8 cellular contexts compared by ENCODE assay signal in the genomic region with DNA sequence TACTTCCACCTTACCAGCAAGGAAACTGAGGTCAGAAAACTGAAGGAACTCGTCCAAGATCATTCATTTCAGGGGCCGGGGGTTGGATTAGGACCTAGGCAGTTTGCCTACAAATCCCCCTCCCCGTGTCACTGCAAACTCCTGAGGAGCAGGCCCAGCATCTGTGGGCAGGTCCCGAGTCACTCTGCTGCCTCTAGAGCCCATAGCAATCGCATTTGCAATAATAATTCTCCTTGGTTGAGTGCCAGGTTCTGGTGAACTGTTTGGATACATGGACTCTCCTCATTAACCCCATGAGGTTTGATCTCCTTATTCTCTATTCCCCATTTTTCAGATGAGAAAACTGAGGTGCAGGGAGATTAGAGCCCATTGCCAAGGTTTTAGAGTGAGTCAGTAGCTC. TPM values are rescaled to one million over a fixed set of nuclear protein-coding genes. Genes with fewer than 3 reads are reported as not detected.
DNase-seq lines count a peak whose midpoint lies in the region; ATAC-seq and TF ChIP-seq lines count a peak whose summit lies in the region.

No MANE protein-coding gene starts in this region.

- peaks cover 7% of the 10 kb centered on the region for H3K36me3 ChIP-seq in GM06990 (ENCODE audit: control insufficient read depth, insufficient read depth, low read length)
- peaks cover 0 to 34% (median 3%) of the 10 kb centered on the region in 3 experiments for H3K36me3 ChIP-seq in naive thymus-derived CD4-positive, alpha-beta T cell (ENCODE audit: control insufficient read depth in 2 of 3, insufficient read depth in 3 of 3, low read length in 3 of 3)

- DNase-seq in GM06990 (ENCODE audit: extremely low read depth, insufficient read length) (no peak), NCI-H69 (lab: John Stamatoyannopoulos, UW) (peak; percentile 44), KBM-7 (no peak), UCSD-AML1 (lab: John Stamatoyannopoulos, UW; ENCODE audit: unreplicated experiment) (no peak), NOMO-1 (lab: John Stamatoyannopoulos, UW; ENCODE audit: unreplicated experiment in 2 of 2) (no peak)
- DNase-seq in naive thymus-derived CD4-positive, alpha-beta T cell, result no peak

- POLR2A ChIA-PET in naive thymus-derived CD4-positive, alpha-beta T cell (lab: Charles Lee), result interaction anchor here (0.7 to 2.0 kb wide), 4 partner anchors 22 to 70 kb away, joined by 3 to 6 read pairs (median 5); no protein-coding TSS in a partner anchor

- peaks cover 34% of the 10 kb centered on the region for H3K36me3 Mint-ChIP-seq in dendritic cell treated with granulocyte-macrophage colony-stimulating factor and Interleukin-4, amounts not matched to agents 40 ng/mL and 50 ng/mL, for 4 days (ENCODE audit: low read depth)
- H3K36me3 Mint-ChIP-seq in naive thymus-derived CD4-positive, alpha-beta T cell, result peaks cover 0 to 10% (median 4%) of the 10 kb centered on the region in 5 donors

- CTCF ChIA-PET in naive thymus-derived CD4-positive, alpha-beta T cell (lab: Charles Lee), result interaction anchor here (0.6 kb wide), 1 partner anchor 27 kb away, joined by 3 read pairs; no protein-coding TSS in a partner anchor

- peaks cover 23% of the 10 kb centered on the region for H3K4me1 Mint-ChIP-seq in dendritic cell treated with granulocyte-macrophage colony-stimulating factor and Interleukin-4, amounts not matched to agents 40 ng/mL and 50 ng/mL, for 4 days (ENCODE audit: low read depth)
- peaks cover 15 to 27% (median 20%) of the 10 kb centered on the region in 7 donors for H3K4me1 Mint-ChIP-seq in naive thymus-derived CD4-positive, alpha-beta T cell

- TF ChIP-seq CTCF in GM06990 (IDR thresholded peaks at IDR 0.05; ENCODE audit: insufficient read depth, low read length, poor library complexity, severe bottlenecking), result no peak

- H3K9me3 Mint-ChIP-seq in dendritic cell treated with granulocyte-macrophage colony-stimulating factor and Interleukin-4, amounts not matched to agents 40 ng/mL and 50 ng/mL, for 4 days, result no peaks in the 10 kb centered on the region
- H3K9me3 Mint-ChIP-seq in naive thymus-derived CD4-positive, alpha-beta T cell, result no peaks in the 10 kb centered on the region

- peak overlapping the region; percentile 71 for H3K27ac ChIP-seq in naive thymus-derived CD4-positive, alpha-beta T cell (ENCODE audit: low read depth, low read length)

- peak overlapping the region; percentile 92 for H3K4me3 ChIP-seq in GM06990 (replicated peaks; ENCODE audit: low read depth, low read length)
- peak overlapping the region; percentile 51 for H3K4me3 ChIP-seq in naive thymus-derived CD4-positive, alpha-beta T cell (ENCODE audit: low read length)

- peak overlapping the region; percentile 76 for H3K27ac Mint-ChIP-seq in dendritic cell treated with granulocyte-macrophage colony-stimulating factor and Interleukin-4, amounts not matched to agents 40 ng/mL and 50 ng/mL, for 4 days
- H3K27ac Mint-ChIP-seq in naive thymus-derived CD4-positive, alpha-beta T cell, result peak overlapping the region; percentile 42 to 90 (median 69)

- peaks cover 10 to 11% of the 10 kb centered on the region in 2 donors for H3K4me1 ChIP-seq in naive thymus-derived CD4-positive, alpha-beta T cell (ENCODE audit: control insufficient read depth in 2 of 2, insufficient read depth in 2 of 2, low read length in 2 of 2)

- no peak for ATAC-seq in naive thymus-derived CD4-positive, alpha-beta T cell
- ATAC-seq in HG03280 (IDR thresholded peaks at IDR 0.05; ENCODE audit: unreplicated experiment), result no peak

- in situ Hi-C loops in KBM-7 (cut with MboI; ENCODE audit: low pct_unique_long_range_greater_than_20kb, low sequenced_read_pairs), result no loop called here

- H3K27me3 Mint-ChIP-seq in dendritic cell treated with granulocyte-macrophage colony-stimulating factor and Interleukin-4, amounts not matched to agents 40 ng/mL and 50 ng/mL, for 4 days, result no peaks in the 10 kb centered on the region
- H3K27me3 Mint-ChIP-seq in naive thymus-derived CD4-positive, alpha-beta T cell, result no peaks in the 10 kb centered on the region

- peak overlapping the region; percentile 80 for H3K4me3 Mint-ChIP-seq in dendritic cell treated with granulocyte-macrophage colony-stimulating factor and Interleukin-4, amounts not matched to agents 40 ng/mL and 50 ng/mL, for 4 days
- H3K4me3 Mint-ChIP-seq in naive thymus-derived CD4-positive, alpha-beta T cell, result peak overlapping the region; percentile 83 to 96 (median 87)

- intact Hi-C loops in dendritic cell treated with granulocyte-macrophage colony-stimulating factor and Interleukin-4, amounts not matched to agents 40 ng/mL and 50 ng/mL, for 4 days (cut with micrococcal nuclease), result no loop called here
- intact Hi-C loops in naive thymus-derived CD4-positive, alpha-beta T cell (cut with micrococcal nuclease), result no loop called here

- H3K9me3 ChIP-seq in naive thymus-derived CD4-positive, alpha-beta T cell (ENCODE audit: control insufficient read depth in 2 of 3, low read length in 3 of 3), result no peaks in the 10 kb centered on the region

- H3K27me3 ChIP-seq in GM06990 (replicated peaks; ENCODE audit: control insufficient read depth, insufficient read depth, low read length), result no peaks in the 10 kb centered on the region
- H3K27me3 ChIP-seq in naive thymus-derived CD4-positive, alpha-beta T cell (ENCODE audit: control insufficient read depth in 2 of 2, insufficient read depth in 2 of 2, low read length in 2 of 2), result no peaks in the 10 kb centered on the region

RNA-seq across cellular contexts. Expression of a gene that starts 0.9 kb away (rescaled TPM):
- 10 to 100 TPM; 41.4 to 93.2 (median 61.1) TPM for total RNA-seq in naive thymus-derived CD4-positive, alpha-beta T cell
- 10 to 100 TPM; 88.9 to 94.7 TPM for polyA plus RNA-seq in naive thymus-derived CD4-positive, alpha-beta T cell

RNA-seq across cellular contexts. Expression of a gene that starts 8.3 kb away (rescaled TPM):
- total RNA-seq in naive thymus-derived CD4-positive, alpha-beta T cell, result 100 to 1,000 TPM; 182 to 375 (median 198) TPM
- 100 to 1,000 TPM; 613 to 717 TPM for polyA plus RNA-seq in naive thymus-derived CD4-positive, alpha-beta T cell

RNA-seq across cellular contexts. Expression of a gene that starts 17.1 kb away (rescaled TPM):
- 10 to 100 TPM; 16.8 to 36.2 (median 34.0) TPM for total RNA-seq in naive thymus-derived CD4-positive, alpha-beta T cell
- polyA plus RNA-seq in naive thymus-derived CD4-positive, alpha-beta T cell, result 10 to 100 TPM in 1 of 2 donors, 1 to 10 TPM in 1; 8.5 to 16.1 TPM
